33 cellular contexts compared by ENCODE assay signal in the genomic region with DNA sequence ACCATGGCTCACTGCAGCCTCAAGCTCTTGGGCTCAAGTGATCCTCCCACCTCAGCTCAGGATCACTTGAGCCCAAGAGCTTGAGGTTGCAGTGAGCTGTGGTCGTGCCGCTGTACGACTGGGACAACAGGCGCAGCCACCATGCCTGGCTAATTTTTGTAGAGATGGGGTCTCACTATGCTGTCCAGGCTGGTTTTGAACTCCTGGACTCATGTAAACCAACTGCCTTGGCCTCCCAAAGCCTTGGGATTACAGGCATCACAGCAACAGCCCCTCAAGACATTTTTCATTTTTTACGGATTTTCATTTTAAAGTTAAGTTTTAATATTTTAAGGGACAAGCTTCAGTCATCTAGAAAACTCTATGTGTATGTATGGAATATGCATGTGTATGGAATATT.
"Had no signal": no experiment of that assay in that cellular context is flagged by ENCODE, and none has a peak within 500 bp of the region (broad histone marks: within the 10 kb centered on the region; RNA-seq: fewer than 3 reads in every experiment).

No MANE protein-coding gene starts in this region.

- ATAC-seq: activated CD8-positive, alpha-beta T cell treated with anti-CD3 and anti-CD28 coated beads for 36 hours; activated naive CD4-positive, alpha-beta T cell treated with anti-CD3 and anti-CD28 coated beads, Interleukin-2, amount 50 U/mL, for 72 hours; activated T-cell treated with anti-CD3 and anti-CD28 coated beads, Interleukin-2, amount 50 U/mL, for 4 hours; activated T-cell treated with anti-CD3 and anti-CD28 coated beads, Interleukin-2, amount 50 U/mL, for 72 hours; activated T-helper 17 cell treated with anti-CD3 and anti-CD28 coated beads, Interleukin-2, amount 50 U/mL, for 72 hours; body of pancreas had no signal

- H3K4me3 ChIP-seq: adrenal gland, body of pancreas, breast epithelium had no signal

- H3K9me3 ChIP-seq: adrenal gland, body of pancreas, breast epithelium had no signal

- H3K36me3 ChIP-seq: breast epithelium had no signal

- H3K4me1 ChIP-seq: adrenal gland, body of pancreas, breast epithelium had no signal

- FAIRE-seq: astrocyte had no signal

- H3K27ac ChIP-seq: adrenal gland, body of pancreas, brain microvascular endothelial cell, breast epithelium, WERI-Rb-1 had no signal

- H3K27me3 ChIP-seq: adrenal gland, body of pancreas, brain microvascular endothelial cell, breast epithelium had no signal

- DNase-seq: activated B cell treated with CpG ODN at 0.5 μM for 24 hours; activated CD4-positive, alpha-beta memory T cell treated with anti-CD3 and anti-CD28 coated beads for 36 hours; activated CD4-positive, alpha-beta T cell treated with anti-CD3 and anti-CD28 coated beads for 4 hours; activated CD4-positive, alpha-beta T cell treated with anti-CD3 and anti-CD28 coated beads, Interleukin-2, amount 10 ng/mL, durations not matched to agents 24 days and 14 days; activated CD4-positive, alpha-beta T cell treated with anti-CD3 and anti-CD28 coated beads, Interleukin-2, amount 50 U/mL, for 1 hour; activated CD4-positive, alpha-beta T cell treated with anti-CD3 and anti-CD28 coated beads, Interleukin-2, amount 50 U/mL, for 4 hours; activated CD4-positive, CD25-positive, alpha-beta regulatory T cell treated with anti-CD3 and anti-CD28 coated beads, Interleukin-2, amount 50 U/mL, for 72 hours; activated CD8-positive, alpha-beta memory T cell treated with anti-CD3 and anti-CD28 coated beads, Interleukin-2, amount 50 U/mL, for 4 hours; activated CD8-positive, alpha-beta T cell treated with anti-CD3 and anti-CD28 coated beads for 36 hours; activated effector memory CD4-positive, alpha-beta T cell treated with anti-CD3 and anti-CD28 coated beads, Interleukin-2, amount 50 U/mL, for 16 hours; activated gamma-delta T cell treated with Interleukin-2 at 50 U/mL for 16 hours; activated naive CD4-positive, alpha-beta T cell; activated naive CD4-positive, alpha-beta T cell treated with anti-CD3 and anti-CD28 coated beads for 36 hours; activated naive CD4-positive, alpha-beta T cell treated with anti-CD3 and anti-CD28 coated beads, Interleukin-2, amount 50 U/mL, for 16 hours; activated naive CD8-positive, alpha-beta T cell treated with anti-CD3 and anti-CD28 coated beads for 36 hours; activated T-cell treated with anti-CD3 and anti-CD28 coated beads for 4 hours; activated T-cell treated with anti-CD3 and anti-CD28 coated beads, Interleukin-2, amount 50 U/mL, for 1 hour; activated T-cell treated with anti-CD3 and anti-CD28 coated beads, Interleukin-2, amount 50 U/mL, for 4 hours; activated T-cell treated with anti-CD3 and anti-CD28 coated beads, Interleukin-2, amount 50 U/mL, for 72 hours; adrenal gland; amniotic stem cell; aorta; body of pancreas; brain microvascular endothelial cell; central memory CD4-positive, alpha-beta T cell; T-helper 1 cell; T-helper 2 cell; T-helper 9 cell; WERI-Rb-1 had no signal
